ENCODE assay signal across 1 cellular context in the genomic region with DNA sequence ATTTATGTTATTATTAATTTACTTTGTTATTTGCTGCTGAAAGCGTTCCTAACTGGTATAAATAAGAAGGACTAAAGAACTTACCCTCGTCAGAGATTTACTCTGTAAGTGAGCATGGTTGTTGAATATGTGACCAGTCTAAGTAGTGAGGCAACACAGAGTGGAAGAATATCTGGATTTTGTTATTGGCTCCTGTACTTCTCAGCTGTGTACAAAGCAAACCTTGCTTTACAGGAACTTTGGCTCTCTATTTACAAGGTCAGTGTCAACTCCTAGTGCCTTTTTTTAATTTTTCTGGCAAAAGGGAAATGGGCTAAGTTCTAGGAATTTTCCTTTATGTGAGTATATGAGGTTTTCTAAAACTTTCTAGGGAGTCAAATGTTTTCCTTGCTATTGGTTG.
A peak's percentile ranks its signal among the peaks of the same experiment; 100 is the strongest.
TF ChIP-seq lines count a peak whose summit lies in the region.

No MANE protein-coding gene starts in this region.

TF ChIP-seq in liver, 16 proteins besides CTCF, POLR2A, EP300 and RAD21 (continued from another document):
- TF ChIP-seq GABPA (IDR thresholded peaks at IDR 0.05 in 1 of 2, conservative IDR thresholded peaks at IDR 0.05 in 1 of 2) = peak in 1 of 2 donors; percentile 10
- peak; percentile 83 to 88 for TF ChIP-seq HNF4A (conservative IDR thresholded peaks at IDR 0.05)
